ENCODE assay signal across 23 cellular contexts in the genomic region with DNA sequence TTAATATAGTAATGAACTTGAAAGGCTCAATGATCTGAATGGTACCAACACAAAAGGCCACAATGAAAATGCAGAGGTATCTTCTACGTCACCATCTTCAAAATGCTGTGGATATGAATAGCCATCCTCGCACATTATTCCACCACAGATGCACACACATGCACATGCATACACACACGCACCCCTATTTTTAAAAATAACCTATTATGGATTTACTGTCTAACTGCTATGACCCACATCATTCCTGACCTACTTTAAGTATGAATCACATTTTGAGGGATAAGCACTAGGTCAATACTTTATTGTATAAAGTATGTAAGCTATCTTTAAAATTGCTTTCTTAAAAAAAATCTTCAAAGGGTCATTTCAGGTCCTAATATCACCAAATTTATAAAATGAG. TPM values are rescaled to one million over a fixed set of nuclear protein-coding genes. Genes with fewer than 3 reads are reported as not detected.
DNase-seq lines count a peak whose midpoint lies in the region; ATAC-seq and TF ChIP-seq lines count a peak whose summit lies in the region.
"Had no signal": no experiment of that assay in that cellular context is flagged by ENCODE, and none has a peak within 500 bp of the region (broad histone marks: within the 10 kb centered on the region; RNA-seq: fewer than 3 reads in every experiment).

No MANE protein-coding gene starts in this region.

- H3K27me3 Mint-ChIP-seq in activated CD8-positive, alpha-beta T cell treated with anti-CD3 and anti-CD28 coated beads, Interleukin-2, amount 10 ng/mL, durations not matched to agents 7 days and 5 days (ENCODE audit: low read depth), result no peaks in the 10 kb centered on the region
- H3K27me3 Mint-ChIP-seq: stimulated activated naive CD8-positive, alpha-beta T cell treated with anti-CD3 and anti-CD28 coated beads, Interleukin-15, amount 100 ng/mL, for 72 hours had no signal

- ATAC-seq in activated CD8-positive, alpha-beta T cell treated with anti-CD3 and anti-CD28 coated beads, Interleukin-2, amount 10 ng/mL, durations not matched to agents 7 days and 5 days, result no peak
- ATAC-seq in GM19467 (IDR thresholded peaks at IDR 0.05; ENCODE audit: unreplicated experiment), result no peak
- ATAC-seq: PC-3; stimulated activated naive CD8-positive, alpha-beta T cell treated with anti-CD3 and anti-CD28 coated beads, Interleukin-15, amount 100 ng/mL, for 72 hours had no signal

- no peak overlapping the region for H3K27ac Mint-ChIP-seq in activated CD8-positive, alpha-beta T cell treated with anti-CD3 and anti-CD28 coated beads, Interleukin-2, amount 10 ng/mL, durations not matched to agents 7 days and 5 days
- H3K27ac Mint-ChIP-seq: stimulated activated naive CD8-positive, alpha-beta T cell treated with anti-CD3 and anti-CD28 coated beads, Interleukin-15, amount 100 ng/mL, for 72 hours had no signal

- no peaks in the 10 kb centered on the region for H3K9me3 Mint-ChIP-seq in activated CD8-positive, alpha-beta T cell treated with anti-CD3 and anti-CD28 coated beads, Interleukin-2, amount 10 ng/mL, durations not matched to agents 7 days and 5 days (ENCODE audit: insufficient read depth)
- H3K9me3 Mint-ChIP-seq: neural crest cell; stimulated activated naive CD8-positive, alpha-beta T cell treated with anti-CD3 and anti-CD28 coated beads, Interleukin-15, amount 100 ng/mL, for 72 hours had no signal

- in situ Hi-C loops in astrocyte of the spinal cord (cut with HindIII; ENCODE audit: low sequenced_read_pairs), result no loop called here

- DNase-seq in HCEC 1CT (peak; percentile 89), astrocyte of the spinal cord (ENCODE audit: low read depth, low spot score) (peak; percentile 53), hepatic stellate cell (ENCODE audit: low spot score) (peak; percentile 44), NCI-H1105 treated with DMSO at 0.1 percent for 48 hours (lab: John Stamatoyannopoulos, UW) (no peak), posterior vena cava (ENCODE audit: low spot score) (no peak)
- DNase-seq in activated CD8-positive, alpha-beta T cell treated with anti-CD3 and anti-CD28 coated beads, Interleukin-2, amount 10 ng/mL, durations not matched to agents 7 days and 5 days, result no peak
- DNase-seq: activated CD4-positive, alpha-beta T cell treated with anti-CD3 and anti-CD28 coated beads for 48 hours; activated effector memory CD4-positive, alpha-beta T cell treated with Interleukin-2 at 50 U/mL for 16 hours; Calu3; NCI-H1048; NCI-H2029; NCI-H345; NCI-H82; PC-3; SIG-M5; stimulated activated CD4-positive, alpha-beta T cell treated with anti-CD3 and anti-CD28 coated beads, Interleukin-4, amount 100 ng/mL, for 24 hours; stimulated activated naive CD8-positive, alpha-beta T cell treated with anti-CD3 and anti-CD28 coated beads, Interleukin-15, amount 100 ng/mL, for 72 hours; T-helper 1 cell; transverse colon had no signal

- POLR2A ChIA-PET in activated CD8-positive, alpha-beta T cell treated with anti-CD3 and anti-CD28 coated beads, Interleukin-2, amount 10 ng/mL, durations not matched to agents 7 days and 5 days (lab: Charles Lee), result no interaction called here

- CTCF ChIA-PET in activated CD8-positive, alpha-beta T cell treated with anti-CD3 and anti-CD28 coated beads, Interleukin-2, amount 10 ng/mL, durations not matched to agents 7 days and 5 days (lab: Charles Lee), result no interaction called here

- H3K4me3 Mint-ChIP-seq in activated CD8-positive, alpha-beta T cell treated with anti-CD3 and anti-CD28 coated beads, Interleukin-2, amount 10 ng/mL, durations not matched to agents 7 days and 5 days, result no peak overlapping the region
- H3K4me3 Mint-ChIP-seq: neural crest cell; stimulated activated naive CD8-positive, alpha-beta T cell treated with anti-CD3 and anti-CD28 coated beads, Interleukin-15, amount 100 ng/mL, for 72 hours had no signal

- peaks cover 4% of the 10 kb centered on the region for H3K36me3 Mint-ChIP-seq in activated CD8-positive, alpha-beta T cell treated with anti-CD3 and anti-CD28 coated beads, Interleukin-2, amount 10 ng/mL, durations not matched to agents 7 days and 5 days (ENCODE audit: low read depth)

- no peak overlapping the region for H3K4me3 ChIP-seq in astrocyte of the spinal cord (ENCODE audit: low read depth, low read length)
- H3K4me3 ChIP-seq: BLaER1, transverse colon had no signal

- H3K4me1 Mint-ChIP-seq in activated CD8-positive, alpha-beta T cell treated with anti-CD3 and anti-CD28 coated beads, Interleukin-2, amount 10 ng/mL, durations not matched to agents 7 days and 5 days (ENCODE audit: low read depth), result no peaks in the 10 kb centered on the region
- H3K4me1 Mint-ChIP-seq: stimulated activated naive CD8-positive, alpha-beta T cell treated with anti-CD3 and anti-CD28 coated beads, Interleukin-15, amount 100 ng/mL, for 72 hours had no signal

- intact Hi-C loops in posterior vena cava (cut with DNase I), result no loop called here

- TF ChIP-seq CTCF in astrocyte of the spinal cord (IDR thresholded peaks at IDR 0.05; ENCODE audit: low read depth, low read length), result no peak

RNA-seq across cellular contexts. Expression of gene CORIN, which starts 24.4 kb away (rescaled TPM):
- total RNA-seq in posterior vena cava, result under 1 TPM; 0.32 to 0.48 TPM
- total RNA-seq in activated CD8-positive, alpha-beta T cell treated with anti-CD3 and anti-CD28 coated beads, Interleukin-2, amount 10 ng/mL, durations not matched to agents 7 days and 5 days, result not detected
- total RNA-seq: G401, PC-3 had no signal

RNA-seq across cellular contexts. Expression of gene NFXL1, which starts 52.1 kb away (rescaled TPM):
- total RNA-seq in posterior vena cava, result 10 to 100 TPM in 1 of 2 donors, 1 to 10 TPM in 1; 9.9 to 14.6 TPM
- 10 to 100 TPM in 1 of 2 experiments, 1 to 10 TPM in 1; 9.5 to 10.6 TPM for total RNA-seq in activated CD8-positive, alpha-beta T cell treated with anti-CD3 and anti-CD28 coated beads, Interleukin-2, amount 10 ng/mL, durations not matched to agents 7 days and 5 days

Comparison
In these comparisons a context has a peak if more than half of its experiments do, and no peak if none do; other contexts are left out.
1. DNase-seq: peak in HCEC 1CT (single experiment), astrocyte of the spinal cord (single experiment) and hepatic stellate cell (single experiment); none in NCI-H1105 treated with DMSO at 0.1 percent for 48 hours (single experiment), posterior vena cava (single experiment) and activated CD8-positive, alpha-beta T cell treated with anti-CD3 and anti-CD28 coated beads, Interleukin-2, amount 10 ng/mL, durations not matched to agents 7 days and 5 days (single experiment).